In genomic region chr18:21702602-21703001, GRCh38 we compare ENCODE assay signal across 8 cellular contexts. TPM values are rescaled to one million over a fixed set of nuclear protein-coding genes. Genes with fewer than 3 reads are reported as not detected.
DNase-seq lines count a peak whose midpoint lies in the region; ATAC-seq, FAIRE-seq and TF ChIP-seq lines count a peak whose summit lies in the region.

No MANE protein-coding gene starts in this region.

- H3K79me2 ChIP-seq in Loucy (ENCODE audit: insufficient read depth, low read length), result peaks cover 31% of the 10 kb centered on the region

- H3K9ac ChIP-seq in Loucy (ENCODE audit: low read depth, low read length, poor library complexity, severe bottlenecking) (peak overlapping the region; percentile 81), kidney (ENCODE audit: low read length in 2 of 2) (no peak overlapping the region)

- DNase-seq in Calu3 (no peak), kidney (no peak), Right ventricle myocardium superior (no peak)
- DNase-seq in natural killer cell treated with Interleukin-12 subunit alpha and Interleukin-12 subunit beta and Interleukin-15 and Interleukin-18, amount 100 ng/mL, for 72 hours (ENCODE audit: low spot score), result no peak

- no peak overlapping the region for H2AFZ ChIP-seq in Loucy (ENCODE audit: low read length)

- H3K36me3 Mint-ChIP-seq in Calu3 (ENCODE audit: insufficient read depth, unreplicated experiment), result peaks cover 50% of the 10 kb centered on the region
- peaks cover 33% of the 10 kb centered on the region for H3K36me3 Mint-ChIP-seq in brain
- no peaks in the 10 kb centered on the region for H3K36me3 Mint-ChIP-seq in natural killer cell treated with Interleukin-12 subunit alpha and Interleukin-12 subunit beta and Interleukin-15 and Interleukin-18, amount 100 ng/mL, for 72 hours

- no peak for FAIRE-seq in kidney (lab: Jason Lieb, UNC)

- CTCF ChIA-PET in Calu3 (lab: Charles Lee), result interaction anchor here (1.2 kb wide), 1 partner anchor 12 kb away, joined by 10 read pairs; no protein-coding TSS in a partner anchor

- peaks cover 8% of the 10 kb centered on the region for H4K20me1 ChIP-seq in Loucy (ENCODE audit: insufficient read depth, low read length, poor library complexity, severe bottlenecking)

- H3K9me3 ChIP-seq in Loucy (ENCODE audit: insufficient read depth, low read depth, low read length) (no peaks in the 10 kb centered on the region), kidney (ENCODE audit: control insufficient read depth in 1 of 2, low read length in 2 of 2) (no peaks in the 10 kb centered on the region)

- peak overlapping the region; percentile 88 for H3K4me3 Mint-ChIP-seq in Calu3 (ENCODE audit: low read depth, unreplicated experiment)
- peak overlapping the region; percentile 91 to 95 (median 93) for H3K4me3 Mint-ChIP-seq in brain
- H3K4me3 Mint-ChIP-seq in natural killer cell treated with Interleukin-12 subunit alpha and Interleukin-12 subunit beta and Interleukin-15 and Interleukin-18, amount 100 ng/mL, for 72 hours, result peak overlapping the region; percentile 96

- H3K27me3 ChIP-seq in Loucy (ENCODE audit: insufficient read depth, low read length, poor library complexity, severe bottlenecking), result no peaks in the 10 kb centered on the region

- BruUV-seq in Calu3 (replicated peaks; lab: Mats Ljungman, UMichigan), result TSS peak; percentile 42

- H3K4me1 Mint-ChIP-seq in Calu3 (ENCODE audit: low read depth, unreplicated experiment), result peaks cover 14% of the 10 kb centered on the region
- peaks cover 24% of the 10 kb centered on the region for H3K4me1 Mint-ChIP-seq in brain
- peaks cover 25 to 30% of the 10 kb centered on the region in 2 donors for H3K4me1 Mint-ChIP-seq in natural killer cell treated with Interleukin-12 subunit alpha and Interleukin-12 subunit beta and Interleukin-15 and Interleukin-18, amount 100 ng/mL, for 72 hours (ENCODE audit: low read depth in 2 of 2)

- H3K4me3 ChIP-seq in Loucy (ENCODE audit: low read length, poor library complexity, severe bottlenecking) (peak overlapping the region; percentile 99), kidney (ENCODE audit: low read length in 2 of 2) (no peak overlapping the region)

- no peak overlapping the region for H3K27ac ChIP-seq in kidney (ENCODE audit: low read depth in 2 of 2, low read length in 2 of 2)

- intact Hi-C loops in Calu3 (cut with micrococcal nuclease; ENCODE audit: unreplicated experiment) (loop anchor here (5.0 kb wide), 2 partner anchors 35 to 90 kb away; partner anchors contain the start of gene SNRPD1), kidney (cut with DNase I) (no loop called here), Right ventricle myocardium superior (cut with DNase I) (no loop called here)

- H3K9me2 ChIP-seq in Loucy (replicated peaks; ENCODE audit: low read depth, low read length), result no peaks in the 10 kb centered on the region

- H3K4me2 ChIP-seq in Loucy (ENCODE audit: low read depth, low read length, poor library complexity, severe bottlenecking), result peak overlapping the region; percentile 72

- H3F3A ChIP-seq in Loucy (ENCODE audit: low read depth), result no peaks in the 10 kb centered on the region

- H3K36me3 ChIP-seq in Loucy (ENCODE audit: insufficient read depth, low read length) (no peaks in the 10 kb centered on the region), kidney (ENCODE audit: control insufficient read depth in 1 of 2, insufficient read depth in 2 of 2, low read length in 2 of 2) (peaks cover 0 to 5% of the 10 kb centered on the region in 2 donors)

- peaks cover 29% of the 10 kb centered on the region for H3K4me1 ChIP-seq in Loucy (ENCODE audit: insufficient read depth, low read length, poor library complexity, severe bottlenecking)
- peaks cover 2 to 9% of the 10 kb centered on the region in 2 donors for H3K4me1 ChIP-seq in kidney (ENCODE audit: control insufficient read depth in 1 of 2, insufficient read depth in 1 of 2, low read depth in 1 of 2, low read length in 2 of 2)

- H3K27ac Mint-ChIP-seq in Calu3 (ENCODE audit: unreplicated experiment) (peak overlapping the region; percentile 63), brain (peak overlapping the region in 3 of 5 experiments; percentile 5 to 82 (median 67))
- peak overlapping the region; percentile 93 to 94 for H3K27ac Mint-ChIP-seq in natural killer cell treated with Interleukin-12 subunit alpha and Interleukin-12 subunit beta and Interleukin-15 and Interleukin-18, amount 100 ng/mL, for 72 hours

- H3K27me3 Mint-ChIP-seq in Calu3 (ENCODE audit: unreplicated experiment) (no peaks in the 10 kb centered on the region), brain (peaks cover 5% of the 10 kb centered on the region)
- no peaks in the 10 kb centered on the region for H3K27me3 Mint-ChIP-seq in natural killer cell treated with Interleukin-12 subunit alpha and Interleukin-12 subunit beta and Interleukin-15 and Interleukin-18, amount 100 ng/mL, for 72 hours

- H3K9me3 Mint-ChIP-seq in Calu3 (ENCODE audit: low read depth, unreplicated experiment) (no peaks in the 10 kb centered on the region), brain (peaks cover 0 to 9% (median 0%) of the 10 kb centered on the region in 5 experiments)
- H3K9me3 Mint-ChIP-seq in natural killer cell treated with Interleukin-12 subunit alpha and Interleukin-12 subunit beta and Interleukin-15 and Interleukin-18, amount 100 ng/mL, for 72 hours, result no peaks in the 10 kb centered on the region

- TF ChIP-seq CTCF in Calu3 (IDR thresholded peaks at IDR 0.05; ENCODE audit: unreplicated experiment), result no peak
- TF ChIP-seq CTCF in Loucy (conservative IDR thresholded peaks at IDR 0.05; ENCODE audit: low read length), result no peak
- TF ChIP-seq CTCF in brain (conservative IDR thresholded peaks at IDR 0.05), result no peak
- no peak for TF ChIP-seq CTCF in kidney (IDR thresholded peaks at IDR 0.05; ENCODE audit: borderline replicate concordance, extremely low read depth, insufficient read depth)

- ATAC-seq in natural killer cell treated with Interleukin-12 subunit alpha and Interleukin-12 subunit beta and Interleukin-15 and Interleukin-18, amount 100 ng/mL, for 72 hours, result no peak
- ATAC-seq in HG02571 (IDR thresholded peaks at IDR 0.05; ENCODE audit: unreplicated experiment) (no peak), Right ventricle myocardium superior (ENCODE audit: poor library complexity) (no peak), GM18517 (IDR thresholded peaks at IDR 0.05; ENCODE audit: unreplicated experiment) (no peak)

RNA-seq across cellular contexts. Expression of gene ABHD3, which starts 2.0 kb away (rescaled TPM):
- 43.5 and 45.3 TPM in 2 replicates for total RNA-seq in Calu3 (2022)
- 16.3 TPM for polyA plus RNA-seq in brain (ENCODE audit: insufficient read depth, low read depth, low replicate concordance)
- total RNA-seq in natural killer cell treated with Interleukin-12 subunit alpha and Interleukin-12 subunit beta and Interleukin-15 and Interleukin-18, amount 100 ng/mL, for 72 hours, result 10 to 100 TPM; 48.1 to 54.4 TPM
- 18.9 TPM for total RNA-seq in kidney
- polyA plus RNA-seq in kidney (ENCODE audit: insufficient read depth, low read depth, low replicate concordance), result 13.1 TPM
- total RNA-seq in Right ventricle myocardium superior, result 5.0 TPM

RNA-seq across cellular contexts. Expression of gene MIB1, which starts 38.0 kb away (rescaled TPM):
- total RNA-seq in Calu3 (2022) (33.6 and 35.2 TPM in 2 replicates), kidney (38.6 TPM), Right ventricle myocardium superior (16.5 TPM)
- polyA plus RNA-seq in brain (ENCODE audit: insufficient read depth, low read depth, low replicate concordance) (9.6 TPM), kidney (ENCODE audit: insufficient read depth, low read depth, low replicate concordance) (4.5 TPM)
- 10 to 100 TPM; 20.1 to 30.3 TPM for total RNA-seq in natural killer cell treated with Interleukin-12 subunit alpha and Interleukin-12 subunit beta and Interleukin-15 and Interleukin-18, amount 100 ng/mL, for 72 hours
